In the genomic region with DNA sequence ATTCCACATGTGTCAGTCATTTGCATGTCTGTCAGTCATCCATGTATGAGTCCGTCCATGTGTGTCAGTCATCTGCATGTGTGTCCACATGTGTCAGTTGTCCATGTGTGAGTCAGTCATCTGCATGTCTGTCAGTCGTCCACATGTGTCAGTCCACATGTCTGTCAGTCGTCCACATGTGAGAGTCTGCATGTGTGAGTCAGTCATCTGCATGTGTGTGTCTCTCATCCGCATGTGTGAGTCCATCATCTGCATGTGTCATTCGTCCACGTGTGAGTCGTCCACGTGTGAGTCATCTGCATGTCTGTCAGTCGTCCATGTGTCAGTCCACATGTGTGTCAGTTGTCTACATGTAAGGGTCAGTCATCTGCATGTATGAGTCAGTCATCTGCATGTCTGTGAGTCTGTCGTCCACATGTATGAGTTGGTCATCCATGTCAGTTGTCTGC, we compare ENCODE assay signal across 1 cellular context.
TF ChIP-seq lines count a peak whose summit lies in the region.

No MANE protein-coding gene starts in this region.

TF ChIP-seq in GM12878, 131 proteins besides CTCF, POLR2A, EP300 and RAD21:
- TF ChIP-seq SIX5 (IDR thresholded peaks at IDR 0.05; ENCODE audit: low read depth, low read length, severe bottlenecking), result no peak
- no peak for TF ChIP-seq NFXL1 (IDR thresholded peaks at IDR 0.05; ENCODE audit: borderline replicate concordance)
- TF ChIP-seq, protein P1, sequence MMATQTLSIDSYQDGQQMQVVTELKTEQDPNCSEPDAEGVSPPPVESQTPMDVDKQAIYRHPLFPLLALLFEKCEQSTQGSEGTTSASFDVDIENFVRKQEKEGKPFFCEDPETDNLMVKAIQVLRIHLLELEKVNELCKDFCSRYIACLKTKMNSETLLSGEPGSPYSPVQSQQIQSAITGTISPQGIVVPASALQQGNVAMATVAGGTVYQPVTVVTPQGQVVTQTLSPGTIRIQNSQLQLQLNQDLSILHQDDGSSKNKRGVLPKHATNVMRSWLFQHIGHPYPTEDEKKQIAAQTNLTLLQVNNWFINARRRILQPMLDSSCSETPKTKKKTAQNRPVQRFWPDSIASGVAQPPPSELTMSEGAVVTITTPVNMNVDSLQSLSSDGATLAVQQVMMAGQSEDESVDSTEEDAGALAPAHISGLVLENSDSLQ (IDR thresholded peaks at IDR 0.05), result peak; percentile 51
- TF ChIP-seq IKZF2 (IDR thresholded peaks at IDR 0.05), result no peak
- TF ChIP-seq, protein P2, sequence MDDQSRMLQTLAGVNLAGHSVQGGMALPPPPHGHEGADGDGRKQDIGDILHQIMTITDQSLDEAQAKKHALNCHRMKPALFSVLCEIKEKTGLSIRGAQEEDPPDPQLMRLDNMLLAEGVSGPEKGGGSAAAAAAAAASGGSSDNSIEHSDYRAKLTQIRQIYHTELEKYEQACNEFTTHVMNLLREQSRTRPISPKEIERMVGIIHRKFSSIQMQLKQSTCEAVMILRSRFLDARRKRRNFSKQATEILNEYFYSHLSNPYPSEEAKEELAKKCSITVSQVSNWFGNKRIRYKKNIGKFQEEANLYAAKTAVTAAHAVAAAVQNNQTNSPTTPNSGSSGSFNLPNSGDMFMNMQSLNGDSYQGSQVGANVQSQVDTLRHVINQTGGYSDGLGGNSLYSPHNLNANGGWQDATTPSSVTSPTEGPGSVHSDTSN (IDR thresholded peaks at IDR 0.05; ENCODE audit: insufficient replicate concordance, low read depth, low read length), result peak; percentile 55
- TF ChIP-seq, protein P3, sequence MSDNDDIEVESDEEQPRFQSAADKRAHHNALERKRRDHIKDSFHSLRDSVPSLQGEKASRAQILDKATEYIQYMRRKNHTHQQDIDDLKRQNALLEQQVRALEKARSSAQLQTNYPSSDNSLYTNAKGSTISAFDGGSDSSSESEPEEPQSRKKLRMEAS (IDR thresholded peaks at IDR 0.05; ENCODE audit: low read depth, low read length), result no peak
- peak; percentile 57 for TF ChIP-seq NFIC (IDR thresholded peaks at IDR 0.05; ENCODE audit: low read depth, low read length)
- TF ChIP-seq TCF3 (IDR thresholded peaks at IDR 0.05; ENCODE audit: borderline replicate concordance, insufficient read depth, low read depth, low read length), result peak; percentile 12; the same call in 1 of the 2 replicates
- TF ChIP-seq, protein P4, sequence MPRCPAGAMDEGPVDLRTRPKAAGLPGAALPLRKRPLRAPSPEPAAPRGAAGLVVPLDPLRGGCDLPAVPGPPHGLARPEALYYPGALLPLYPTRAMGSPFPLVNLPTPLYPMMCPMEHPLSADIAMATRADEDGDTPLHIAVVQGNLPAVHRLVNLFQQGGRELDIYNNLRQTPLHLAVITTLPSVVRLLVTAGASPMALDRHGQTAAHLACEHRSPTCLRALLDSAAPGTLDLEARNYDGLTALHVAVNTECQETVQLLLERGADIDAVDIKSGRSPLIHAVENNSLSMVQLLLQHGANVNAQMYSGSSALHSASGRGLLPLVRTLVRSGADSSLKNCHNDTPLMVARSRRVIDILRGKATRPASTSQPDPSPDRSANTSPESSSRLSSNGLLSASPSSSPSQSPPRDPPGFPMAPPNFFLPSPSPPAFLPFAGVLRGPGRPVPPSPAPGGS (IDR thresholded peaks at IDR 0.05; ENCODE audit: borderline replicate concordance, insufficient read depth, low read depth, low read length, poor library complexity, severe bottlenecking), result peak; percentile 91
